In genomic region chr11:32586576-32587190, GRCh38 we compare ENCODE assay signal across 9 cellular contexts. TPM values are rescaled to one million over a fixed set of nuclear protein-coding genes. Genes with fewer than 3 reads are reported as not detected.
DNase-seq lines count a peak whose midpoint lies in the region; ATAC-seq and TF ChIP-seq lines count a peak whose summit lies in the region.
"Had no signal": no experiment of that assay in that cellular context is flagged by ENCODE, and none has a peak within 500 bp of the region (broad histone marks: within the 10 kb centered on the region; RNA-seq: fewer than 3 reads in every experiment).

No MANE protein-coding gene starts in this region.

- peak overlapping the region; percentile 98 for H3K4me3 Mint-ChIP-seq in type B pancreatic cell

- no peaks in the 10 kb centered on the region for H3K27me3 ChIP-seq in left ventricle myocardium inferior (ENCODE audit: low read depth)
- H3K27me3 ChIP-seq: esophagus muscularis mucosa had no signal

- no peak overlapping the region for H3K4me3 ChIP-seq in left ventricle myocardium inferior
- H3K4me3 ChIP-seq in choroid plexus epithelial cell (ENCODE audit: low read depth, low read length), result no peak overlapping the region
- H3K4me3 ChIP-seq: esophagus muscularis mucosa had no signal

- no peaks in the 10 kb centered on the region for H3K9me3 ChIP-seq in left ventricle myocardium inferior (replicated peaks)
- H3K9me3 ChIP-seq: esophagus muscularis mucosa had no signal

- peaks cover 2% of the 10 kb centered on the region for H3K27me3 Mint-ChIP-seq in type B pancreatic cell

- H3K27ac Mint-ChIP-seq in type B pancreatic cell, result peak overlapping the region; percentile 51

- peaks cover 29% of the 10 kb centered on the region for H3K36me3 Mint-ChIP-seq in type B pancreatic cell

- H3K9me3 Mint-ChIP-seq in type B pancreatic cell, result no peaks in the 10 kb centered on the region

- intact Hi-C loops in left ventricle myocardium inferior (cut with micrococcal nuclease) (loop anchor here (10.0 kb wide), 1 partner anchor 308 kb away; the partner anchor contains the start of gene QSER1), Right ventricle myocardium inferior (cut with DNase I) (loop anchor here (10.0 kb wide), 2 partner anchors 152 to 308 kb away; partner anchors contain the start of genes QSER1 and WT1)

- peaks cover 33% of the 10 kb centered on the region for H3K36me3 ChIP-seq in left ventricle myocardium inferior

- no peak overlapping the region for H3K27ac ChIP-seq in left ventricle myocardium inferior (replicated peaks)
- H3K27ac ChIP-seq: esophagus muscularis mucosa had no signal

- peak; percentile 25 for TF ChIP-seq CTCF in left ventricle myocardium inferior (IDR thresholded peaks at IDR 0.05; ENCODE audit: borderline replicate concordance)
- TF ChIP-seq CTCF in choroid plexus epithelial cell (conservative IDR thresholded peaks at IDR 0.05; ENCODE audit: low read depth, low read length), result peak; percentile 65
- TF ChIP-seq CTCF in type B pancreatic cell (conservative IDR thresholded peaks at IDR 0.05), result peak; percentile 42

- ATAC-seq in Right ventricle myocardium inferior, result no peak
- no peak for ATAC-seq in GM21360 (IDR thresholded peaks at IDR 0.05; ENCODE audit: unreplicated experiment)

- no peak for DNase-seq in left ventricle myocardium inferior
- no peak for DNase-seq in Right ventricle myocardium inferior (ENCODE audit: missing footprints)
- DNase-seq in NCI-H460 (ENCODE audit: extremely low read depth, low read depth), result peak; percentile 15
- DNase-seq in choroid plexus epithelial cell (ENCODE audit: low read depth), result peak; percentile 55
- no peak for DNase-seq in type B pancreatic cell (ENCODE audit: extremely low spot score, unreplicated experiment)
- no peak for DNase-seq in NCI-H1694 treated with DMSO at 0.1 percent for 48 hours (lab: John Stamatoyannopoulos, UW)
- DNase-seq in OCI-M2 (lab: John Stamatoyannopoulos, UW; ENCODE audit: unreplicated experiment), result no peak

- peaks cover 44% of the 10 kb centered on the region for H3K4me1 ChIP-seq in left ventricle myocardium inferior

- peaks cover 23% of the 10 kb centered on the region for H3K4me1 Mint-ChIP-seq in type B pancreatic cell (ENCODE audit: unreplicated experiment)

RNA-seq across cellular contexts. Expression of gene EIF3M, which starts 3.1 kb away (rescaled TPM):
- total RNA-seq in left ventricle myocardium inferior, result 153 TPM
- total RNA-seq in Right ventricle myocardium inferior, result 185 TPM
- total RNA-seq in NCI-H460 (2014; rRNA removed; shearing (Covaris generic)), result 575 and 588 TPM in 2 replicates
- polyA plus RNA-seq in NCI-H460 (2014; cell fraction: nucleus; rRNA removed), result 381 and 397 TPM in 2 replicates
- total RNA-seq in type B pancreatic cell (ENCODE audit: low replicate concordance), result 256 and 269 TPM in 2 replicates

Comparison
In these comparisons a context has a peak if more than half of its experiments do, and no peak if none do; other contexts are left out.
1. DNase-seq: peak in NCI-H460 (single experiment) and choroid plexus epithelial cell (single experiment); none in left ventricle myocardium inferior (single experiment), Right ventricle myocardium inferior (single experiment), type B pancreatic cell (single experiment), NCI-H1694 treated with DMSO at 0.1 percent for 48 hours (single experiment) and OCI-M2 (single experiment).
2. Peak in every context shown above with its lines, with median percentiles within 50 percentile points of each other: CTCF ChIP-seq.